Comparison of ENCODE assay signal across 16 cellular contexts in genomic region chr10:116237260-116237659, GRCh38. TPM values are rescaled to one million over a fixed set of nuclear protein-coding genes. Genes with fewer than 3 reads are reported as not detected.
DNase-seq lines count a peak whose midpoint lies in the region; ATAC-seq and TF ChIP-seq lines count a peak whose summit lies in the region.
"Had no signal": no experiment of that assay in that cellular context is flagged by ENCODE, and none has a peak within 500 bp of the region (broad histone marks: within the 10 kb centered on the region; RNA-seq: fewer than 3 reads in every experiment).

No MANE protein-coding gene starts in this region.

- no peaks in the 10 kb centered on the region for H3K9me3 ChIP-seq in left lung
- no peaks in the 10 kb centered on the region for H3K9me3 ChIP-seq in upper lobe of right lung

- H3K27ac ChIP-seq in left lung (no peak overlapping the region), upper lobe of right lung (no peak overlapping the region)

- H3K36me3 ChIP-seq in left lung, result no peaks in the 10 kb centered on the region
- H3K36me3 ChIP-seq in upper lobe of right lung, result no peaks in the 10 kb centered on the region

- intact Hi-C loops in left lung (cut with DNase I) (no loop called here), upper lobe of right lung (cut with DNase I) (no loop called here)

- ATAC-seq in left lung, result peak; percentile 22
- peak; percentile 37 for ATAC-seq in upper lobe of right lung
- ATAC-seq: Panc1 had no signal

- H3K27me3 ChIP-seq in left lung, result no peaks in the 10 kb centered on the region
- no peaks in the 10 kb centered on the region for H3K27me3 ChIP-seq in upper lobe of right lung

- TF ChIP-seq CTCF in LNCaP clone FGC (IDR thresholded peaks at IDR 0.05; ENCODE audit: control insufficient read depth, extremely low read depth, insufficient read depth) (no peak), left lung (IDR thresholded peaks at IDR 0.05) (no peak), upper lobe of right lung (IDR thresholded peaks at IDR 0.05) (no peak)

- H3K4me3 ChIP-seq in LNCaP clone FGC (ENCODE audit: low read depth, low read length) (no peak overlapping the region), left lung (no peak overlapping the region), upper lobe of right lung (no peak overlapping the region)

- H3K4me1 ChIP-seq in left lung (no peaks in the 10 kb centered on the region), upper lobe of right lung (no peaks in the 10 kb centered on the region)

- DNase-seq in LNCaP clone FGC (ENCODE audit: low read depth) (peak; percentile 44), NCI-H69 (lab: John Stamatoyannopoulos, UW) (peak; percentile 13), left lung (no peak), upper lobe of right lung (no peak), T-helper 1 cell (no peak), DMS53 (lab: John Stamatoyannopoulos, UW) (no peak), globus pallidus (ENCODE audit: low spot score) (no peak)
- DNase-seq: CD4-positive, alpha-beta T cell; NCI-H1694 treated with DMSO at 0.1 percent for 48 hours; NCI-H2107; NCI-H446 treated with DMSO at 0.1 percent for 48 hours; NCI-H748 treated with DMSO at 0.1 percent for 48 hours; SW 1271 had no signal

RNA-seq across cellular contexts. Expression of gene GFRA1, which starts 35.7 kb away (rescaled TPM):
- total RNA-seq in left lung (1 to 10 TPM; 1.9 to 2.4 TPM), upper lobe of right lung (3.4 TPM)
- total RNA-seq: B cell; CD4-positive, alpha-beta T cell; HT1080 had no signal

Comparison
In these comparisons a context has a peak if more than half of its experiments do, and no peak if none do; other contexts are left out.
1. DNase-seq: peak in LNCaP clone FGC (single experiment) and NCI-H69 (single experiment); none in left lung (0 of 2), upper lobe of right lung (single experiment), T-helper 1 cell (0 of 5), DMS53 (single experiment) and globus pallidus (single experiment).